In the genomic region with DNA sequence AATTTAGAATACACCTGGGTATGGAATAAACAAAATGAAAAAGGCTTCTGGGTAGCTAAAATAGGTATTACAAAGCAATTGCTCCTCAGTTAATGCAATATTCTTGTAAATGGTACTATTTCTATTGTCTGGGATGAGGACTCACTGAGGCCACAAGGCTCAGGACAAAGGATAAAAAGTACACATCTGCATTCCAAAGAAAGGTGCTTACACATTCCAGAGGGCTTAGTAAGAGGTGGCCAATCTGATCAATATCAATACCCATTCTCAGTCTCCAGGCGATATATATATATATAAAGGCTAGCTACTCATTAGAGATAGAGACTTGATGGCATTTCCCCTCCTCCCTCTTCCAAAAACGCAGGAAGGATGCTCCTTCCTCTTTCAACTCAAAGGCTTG, we compare ENCODE assay signal across 8 cellular contexts.
"Had no signal": no experiment of that assay in that cellular context is flagged by ENCODE, and none has a peak within 500 bp of the region (broad histone marks: within the 10 kb centered on the region; RNA-seq: fewer than 3 reads in every experiment).

No MANE protein-coding gene starts in this region.

- ATAC-seq: HCT116, K562 had no signal

- H3K36me3 ChIP-seq: HAP-1 had no signal

- H3K9me3 Mint-ChIP-seq: HFFc6 had no signal

- H3K4me3 Mint-ChIP-seq: HFFc6 had no signal

- H2AFZ ChIP-seq: GM23248 had no signal

- FAIRE-seq: K562 had no signal

- H3K4me3 ChIP-seq: GM23248, HAP-1, K562 had no signal

- DNase-seq: GM23248, H7, HFFc6, IMR-90 had no signal

- H3K4me1 ChIP-seq: HAP-1 had no signal

- H3K27ac Mint-ChIP-seq: HFFc6 had no signal

- H3K9ac ChIP-seq: GM23248 had no signal

- H3K27ac ChIP-seq: GM23248, HL-60 had no signal

- H3K9me3 ChIP-seq: HAP-1 had no signal
